ENCODE assay signal across 21 cellular contexts in genomic region chr15:69830425-69830824, GRCh38.
"Had no signal": no experiment of that assay in that cellular context is flagged by ENCODE, and none has a peak within 500 bp of the region (broad histone marks: within the 10 kb centered on the region; RNA-seq: fewer than 3 reads in every experiment).

No MANE protein-coding gene starts in this region.

- H2AFZ ChIP-seq: hepatocyte had no signal

- H3K4me3 ChIP-seq: colonic mucosa, hepatocyte, skin epidermis, thoracic aorta, uterus had no signal

- DNase-seq: colonic mucosa; dermis blood vessel endothelial cell; erythroblast; foreskin keratinocyte; kidney; left cardiac atrium; left ventricle myocardium superior; mammary epithelial cell; naive thymus-derived CD4-positive, alpha-beta T cell; nephron progenitor cell; stimulated activated CD4-positive, alpha-beta T cell treated with anti-CD3 and anti-CD28 coated beads, Interleukin-2, amount 100 ng/mL, for 24 hours; stimulated activated CD4-positive, alpha-beta T cell treated with anti-CD3 and anti-CD28 coated beads, Interleukin-4, amount 100 ng/mL, for 4 hours; stimulated activated naive B cell treated with anti-CD40 and anti-IgM and Interleukin-4, amounts not matched to agents 10 μg/mL and 1 μg/mL and 100 μg/mL, for 72 hours; stimulated activated naive CD8-positive, alpha-beta T cell treated with anti-CD3 and anti-CD28 coated beads, Interleukin-15, amount 100 ng/mL, for 72 hours; substantia nigra; trophoblast cell; uterus had no signal

- H3K9me3 ChIP-seq: colonic mucosa, thoracic aorta, uterus had no signal

- H3K27me3 ChIP-seq: colonic mucosa, hepatocyte, uterus had no signal

- H3K4me1 ChIP-seq: colonic mucosa, foreskin keratinocyte, uterus had no signal

- H3K4me2 ChIP-seq: hepatocyte had no signal

- H3K36me3 ChIP-seq: colonic mucosa, thoracic aorta, uterus had no signal

- ATAC-seq: foreskin keratinocyte; left cardiac atrium; left ventricle myocardium superior; naive thymus-derived CD4-positive, alpha-beta T cell; sciatic nerve; stimulated activated naive B cell treated with anti-CD40 and anti-IgM and Interleukin-4, amounts not matched to agents 10 μg/mL and 1 μg/mL and 100 μg/mL, for 72 hours; stimulated activated naive CD8-positive, alpha-beta T cell treated with anti-CD3 and anti-CD28 coated beads, Interleukin-15, amount 100 ng/mL, for 72 hours had no signal

- H3K27ac ChIP-seq: colonic mucosa, foreskin keratinocyte, hepatocyte, skin epidermis, thoracic aorta, uterus had no signal
